In genomic region chr10:99941942-99942835, GRCh38 we compare ENCODE assay signal across 1 cellular context.
TF ChIP-seq lines count a peak whose summit lies in the region.

No MANE protein-coding gene starts in this region.

TF ChIP-seq in HCT116, 20 proteins besides CTCF, POLR2A, EP300 and RAD21 (continued from another document):
- no peak for TF ChIP-seq REST (IDR thresholded peaks at IDR 0.05; ENCODE audit: low read depth)
- TF ChIP-seq SRF (IDR thresholded peaks at IDR 0.05; ENCODE audit: low read depth) = no peak
- no peak for TF ChIP-seq POLR2AphosphoS5 (IDR thresholded peaks at IDR 0.05; ENCODE audit: low read depth, low read length)
- no peak for TF ChIP-seq ELF1 (IDR thresholded peaks at IDR 0.05; ENCODE audit: borderline replicate concordance, low read depth)
- no peak for TF ChIP-seq CEBPB (IDR thresholded peaks at IDR 0.05; ENCODE audit: low read depth)
- TF ChIP-seq ZFX (IDR thresholded peaks at IDR 0.05) = no peak
- no peak for TF ChIP-seq EGR1 (IDR thresholded peaks at IDR 0.05; ENCODE audit: low read depth)
- no peak for TF ChIP-seq ZNF274 (IDR thresholded peaks at IDR 0.05; ENCODE audit: low read depth, low read length)
- TF ChIP-seq EZH2 (IDR thresholded peaks at IDR 0.05) = no peak
- TF ChIP-seq EZH2phosphoT487 (IDR thresholded peaks at IDR 0.05; ENCODE audit: borderline replicate concordance) = no peak
- no peak for TF ChIP-seq CBX3 (IDR thresholded peaks at IDR 0.05; ENCODE audit: low read depth)
